ENCODE assay signal across 13 cellular contexts in the genomic region with DNA sequence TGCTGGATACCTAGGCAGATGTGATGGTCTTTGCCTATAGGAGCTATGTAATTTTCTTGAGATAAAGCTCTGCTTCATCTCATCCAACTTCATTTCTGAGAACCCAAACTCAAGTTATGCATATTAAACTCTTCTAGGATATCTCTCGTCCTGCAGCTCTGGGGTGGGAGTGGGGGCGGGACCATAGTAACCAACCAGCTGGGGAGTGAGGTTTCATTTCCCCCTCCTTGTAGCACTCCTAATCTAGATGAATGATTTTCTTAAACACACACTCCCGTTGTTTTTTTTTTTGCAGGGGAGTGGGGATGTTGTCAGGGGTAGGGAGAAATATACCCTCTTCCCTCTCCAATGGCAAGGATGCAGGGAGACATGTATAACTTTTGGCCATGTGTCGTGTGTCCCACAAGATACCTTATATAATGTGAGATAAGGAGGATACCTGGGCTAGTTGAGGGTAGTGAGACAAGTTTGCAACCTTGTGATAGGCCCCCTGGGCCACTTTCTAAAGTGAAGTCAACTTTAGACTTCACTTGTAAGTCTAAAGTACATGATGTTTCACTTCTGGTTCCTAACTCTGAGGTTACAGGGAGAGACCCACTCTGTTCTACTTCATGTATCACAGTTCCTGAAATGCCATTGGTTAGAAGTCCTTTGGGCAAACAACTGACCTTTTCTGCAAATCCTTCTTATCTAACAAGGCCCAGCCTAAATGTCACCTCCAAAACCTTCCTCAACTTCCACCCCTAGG. TPM values are rescaled to one million over a fixed set of nuclear protein-coding genes. Genes with fewer than 3 reads are reported as not detected.
DNase-seq lines count a peak whose midpoint lies in the region; ATAC-seq and TF ChIP-seq lines count a peak whose summit lies in the region.
"Had no signal": no experiment of that assay in that cellular context is flagged by ENCODE, and none has a peak within 500 bp of the region (broad histone marks: within the 10 kb centered on the region; RNA-seq: fewer than 3 reads in every experiment).

No MANE protein-coding gene starts in this region.

- TF ChIP-seq CTCF in foreskin keratinocyte (conservative IDR thresholded peaks at IDR 0.05): no peak

- DNase-seq in stimulated activated CD4-positive, alpha-beta T cell treated with anti-CD3 and anti-CD28 coated beads, Interleukin-2, amount 100 ng/mL, for 24 hours: no peak
- DNase-seq in activated CD8-positive, alpha-beta memory T cell treated with anti-CD3 and anti-CD28 coated beads, Interleukin-2, amount 50 U/mL, for 48 hours: no peak
- DNase-seq in foreskin keratinocyte: no peak
- DNase-seq: activated gamma-delta T cell; CD4-positive, alpha-beta T cell; head of caudate nucleus; MG63 had no signal

- ATAC-seq in GM18498 (IDR thresholded peaks at IDR 0.05; ENCODE audit: unreplicated experiment) (peak; percentile 63), GM21447 (IDR thresholded peaks at IDR 0.05; ENCODE audit: unreplicated experiment) (peak; percentile 80), HG03354 (IDR thresholded peaks at IDR 0.05; ENCODE audit: poor library complexity, severe bottlenecking, unreplicated experiment) (peak; percentile 64), HG03135 (IDR thresholded peaks at IDR 0.05; ENCODE audit: unreplicated experiment) (no peak), foreskin keratinocyte (no peak)

- no peaks in the 10 kb centered on the region for H3K4me1 ChIP-seq in foreskin keratinocyte

- H3K27me3 ChIP-seq in foreskin keratinocyte: no peaks in the 10 kb centered on the region
- H3K27me3 ChIP-seq: MG63 had no signal

- H3K27ac ChIP-seq in angular gyrus (ENCODE audit: low read depth, low read length) (peak overlapping the region; percentile 12), foreskin keratinocyte (no peak overlapping the region)
- H3K27ac ChIP-seq: VCaP had no signal

RNA-seq across cellular contexts. Expression of a gene that starts 10.6 kb away (rescaled TPM):
- total RNA-seq in foreskin keratinocyte: 14.5 and 20.7 TPM in 2 replicates
- polyA plus RNA-seq in foreskin keratinocyte: 6.3 and 7.2 TPM in 2 replicates

Comparison
In these comparisons a context has a peak if more than half of its experiments do, and no peak if none do; other contexts are left out.
1. ATAC-seq: peak in GM18498 (single experiment), GM21447 (single experiment) and HG03354 (single experiment); none in HG03135 (single experiment) and foreskin keratinocyte (single experiment).